ENCODE assay signal across 1 cellular context in the genomic region with DNA sequence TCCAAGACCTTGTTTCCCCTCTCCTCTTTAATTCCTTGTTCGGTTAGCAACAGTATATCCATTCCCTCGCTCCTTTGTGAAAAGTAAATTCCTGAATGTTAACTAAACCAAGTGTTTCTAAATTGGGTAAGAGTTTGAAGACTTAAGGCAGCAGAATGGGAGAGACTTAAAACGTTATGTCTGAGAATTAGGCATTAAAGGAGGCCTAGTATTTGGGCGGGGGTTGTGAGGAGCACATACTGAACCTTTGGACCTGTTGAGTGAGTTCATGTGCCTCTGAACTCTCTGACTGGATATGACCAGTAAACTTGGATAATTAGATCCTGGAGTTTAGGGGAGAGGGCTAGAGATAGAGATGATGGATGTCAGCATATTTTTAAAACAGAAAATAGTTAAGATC.
TF ChIP-seq lines count a peak whose summit lies in the region.

No MANE protein-coding gene starts in this region.

TF ChIP-seq in HepG2, 621 proteins besides CTCF, POLR2A, EP300 and RAD21 (continued from another document and continues in another):
- TF ChIP-seq, protein P1, sequence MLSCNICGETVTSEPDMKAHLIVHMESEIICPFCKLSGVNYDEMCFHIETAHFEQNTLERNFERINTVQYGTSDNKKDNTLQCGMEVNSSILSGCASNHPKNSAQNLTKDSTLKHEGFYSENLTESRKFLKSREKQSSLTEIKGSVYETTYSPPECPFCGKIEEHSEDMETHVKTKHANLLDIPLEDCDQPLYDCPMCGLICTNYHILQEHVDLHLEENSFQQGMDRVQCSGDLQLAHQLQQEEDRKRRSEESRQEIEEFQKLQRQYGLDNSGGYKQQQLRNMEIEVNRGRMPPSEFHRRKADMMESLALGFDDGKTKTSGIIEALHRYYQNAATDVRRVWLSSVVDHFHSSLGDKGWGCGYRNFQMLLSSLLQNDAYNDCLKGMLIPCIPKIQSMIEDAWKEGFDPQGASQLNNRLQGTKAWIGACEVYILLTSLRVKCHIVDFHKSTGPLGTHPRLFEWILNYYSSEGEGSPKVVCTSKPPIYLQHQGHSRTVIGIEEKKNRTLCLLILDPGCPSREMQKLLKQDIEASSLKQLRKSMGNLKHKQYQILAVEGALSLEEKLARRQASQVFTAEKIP (CRISPR knock-in tag; IDR thresholded peaks at IDR 0.05; ENCODE audit: borderline replicate concordance) = no peak
- TF ChIP-seq, protein P2, sequence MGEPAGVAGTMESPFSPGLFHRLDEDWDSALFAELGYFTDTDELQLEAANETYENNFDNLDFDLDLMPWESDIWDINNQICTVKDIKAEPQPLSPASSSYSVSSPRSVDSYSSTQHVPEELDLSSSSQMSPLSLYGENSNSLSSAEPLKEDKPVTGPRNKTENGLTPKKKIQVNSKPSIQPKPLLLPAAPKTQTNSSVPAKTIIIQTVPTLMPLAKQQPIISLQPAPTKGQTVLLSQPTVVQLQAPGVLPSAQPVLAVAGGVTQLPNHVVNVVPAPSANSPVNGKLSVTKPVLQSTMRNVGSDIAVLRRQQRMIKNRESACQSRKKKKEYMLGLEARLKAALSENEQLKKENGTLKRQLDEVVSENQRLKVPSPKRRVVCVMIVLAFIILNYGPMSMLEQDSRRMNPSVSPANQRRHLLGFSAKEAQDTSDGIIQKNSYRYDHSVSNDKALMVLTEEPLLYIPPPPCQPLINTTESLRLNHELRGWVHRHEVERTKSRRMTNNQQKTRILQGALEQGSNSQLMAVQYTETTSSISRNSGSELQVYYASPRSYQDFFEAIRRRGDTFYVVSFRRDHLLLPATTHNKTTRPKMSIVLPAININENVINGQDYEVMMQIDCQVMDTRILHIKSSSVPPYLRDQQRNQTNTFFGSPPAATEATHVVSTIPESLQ (CRISPR knock-in tag; conservative IDR thresholded peaks at IDR 0.05) = no peak
- TF ChIP-seq NR2F1 (CRISPR knock-in tag; IDR thresholded peaks at IDR 0.05) (0 out of 4 replicates have a peak, but pooled peaks of 1 of the 2 experiments have one; percentile 39), FOXO1 (CRISPR knock-in tag; IDR thresholded peaks at IDR 0.05) (no peak), ZNF720 (CRISPR knock-in tag; IDR thresholded peaks at IDR 0.05) (no peak), FOXM1 (CRISPR knock-in tag; IDR thresholded peaks at IDR 0.05) (no peak), TMF1 (CRISPR knock-in tag; IDR thresholded peaks at IDR 0.05; ENCODE audit: low read depth) (no peak; the same call in 1 of the 2 replicates), ZNF253 (CRISPR knock-in tag; IDR thresholded peaks at IDR 0.05; ENCODE audit: borderline replicate concordance) (no peak), ZNF781 (CRISPR knock-in tag; IDR thresholded peaks at IDR 0.05; ENCODE audit: borderline replicate concordance, not compliant biosample characterization) (no peak), ATM (IDR thresholded peaks at IDR 0.05; ENCODE audit: borderline replicate concordance) (no peak), ZFX (CRISPR knock-in tag; IDR thresholded peaks at IDR 0.05; ENCODE audit: low read depth) (peak; percentile 62), GTF3A (CRISPR knock-in tag; conservative IDR thresholded peaks at IDR 0.05) (no peak), ZNF17 (CRISPR knock-in tag; IDR thresholded peaks at IDR 0.05) (no peak), ZNF776 (CRISPR knock-in tag; IDR thresholded peaks at IDR 0.05) (no peak), THYN1 (CRISPR knock-in tag; IDR thresholded peaks at IDR 0.05; ENCODE audit: borderline replicate concordance, low read depth) (no peak), ZSCAN31 (CRISPR knock-in tag; IDR thresholded peaks at IDR 0.05; ENCODE audit: low read depth) (no peak), ZMYM4 (CRISPR knock-in tag; IDR thresholded peaks at IDR 0.05) (no peak), HNF4A (CRISPR knock-in tag; IDR thresholded peaks at IDR 0.05) (peak; percentile 85), ZC3H4 (CRISPR knock-in tag; IDR thresholded peaks at IDR 0.05; ENCODE audit: borderline replicate concordance) (no peak), NFIC (IDR thresholded peaks at IDR 0.05; ENCODE audit: low read length) (no peak), MXI1 (IDR thresholded peaks at IDR 0.05; ENCODE audit: borderline replicate concordance, low read depth, low read length) (no peak; the same call in 2 of the 3 replicates), CHCHD3 (CRISPR knock-in tag; IDR thresholded peaks at IDR 0.05) (no peak), EZH2 (conservative IDR thresholded peaks at IDR 0.05; ENCODE audit: low read depth, low read length) (no peak), RXRA (CRISPR knock-in tag; IDR thresholded peaks at IDR 0.05) (no peak), ZNF331 (CRISPR knock-in tag; IDR thresholded peaks at IDR 0.05) (no peak), FOXJ3 (CRISPR knock-in tag; IDR thresholded peaks at IDR 0.05; ENCODE audit: borderline replicate concordance) (no peak), SIN3A (IDR thresholded peaks at IDR 0.05; ENCODE audit: borderline replicate concordance, low read depth, low read length) (peak; percentile 79), CREB1 (IDR thresholded peaks at IDR 0.05) (no peak), CREB1 (CRISPR knock-in tag; IDR thresholded peaks at IDR 0.05) (peak; percentile 53; the same call in 1 of the 2 replicates), ZNF616 (CRISPR knock-in tag; IDR thresholded peaks at IDR 0.05; ENCODE audit: low read depth) (no peak), ZNF75D (CRISPR knock-in tag; IDR thresholded peaks at IDR 0.05; ENCODE audit: borderline replicate concordance) (no peak), MLLT10 (CRISPR knock-in tag; IDR thresholded peaks at IDR 0.05) (0 out of 2 replicates have a peak, but pooled peaks have one; percentile 9), ZBTB7A (CRISPR knock-in tag; IDR thresholded peaks at IDR 0.05) (no peak), XRCC5 (optimal IDR thresholded peaks at IDR 0.05; ENCODE audit: low read length) (no peak), ZNF230 (CRISPR knock-in tag; IDR thresholded peaks at IDR 0.05) (no peak), ZNF121 (CRISPR knock-in tag; IDR thresholded peaks at IDR 0.05) (no peak)
- TF ChIP-seq, protein P3, sequence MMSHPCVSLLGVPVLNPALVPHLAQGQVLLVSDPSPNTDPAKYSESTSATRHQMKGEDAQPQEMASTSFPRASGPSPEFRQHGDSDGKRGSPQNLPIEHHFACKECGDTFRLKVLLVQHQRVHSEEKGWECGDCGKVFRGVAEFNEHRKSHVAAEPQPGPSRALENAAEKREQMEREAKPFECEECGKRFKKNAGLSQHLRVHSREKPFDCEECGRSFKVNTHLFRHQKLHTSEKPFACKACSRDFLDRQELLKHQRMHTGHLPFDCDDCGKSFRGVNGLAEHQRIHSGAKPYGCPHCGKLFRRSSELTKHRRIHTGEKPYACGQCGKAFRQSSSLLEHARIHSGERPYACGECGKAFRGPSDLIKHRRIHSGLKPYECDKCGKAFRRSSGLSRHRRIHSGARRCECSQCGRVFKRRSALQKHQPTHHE (CRISPR knock-in tag; IDR thresholded peaks at IDR 0.05; ENCODE audit: borderline replicate concordance) = no peak
- TF ChIP-seq, protein P4, sequence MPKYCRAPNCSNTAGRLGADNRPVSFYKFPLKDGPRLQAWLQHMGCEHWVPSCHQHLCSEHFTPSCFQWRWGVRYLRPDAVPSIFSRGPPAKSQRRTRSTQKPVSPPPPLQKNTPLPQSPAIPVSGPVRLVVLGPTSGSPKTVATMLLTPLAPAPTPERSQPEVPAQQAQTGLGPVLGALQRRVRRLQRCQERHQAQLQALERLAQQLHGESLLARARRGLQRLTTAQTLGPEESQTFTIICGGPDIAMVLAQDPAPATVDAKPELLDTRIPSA (CRISPR knock-in tag; IDR thresholded peaks at IDR 0.05; ENCODE audit: borderline replicate concordance) = no peak
- TF ChIP-seq, protein P5, sequence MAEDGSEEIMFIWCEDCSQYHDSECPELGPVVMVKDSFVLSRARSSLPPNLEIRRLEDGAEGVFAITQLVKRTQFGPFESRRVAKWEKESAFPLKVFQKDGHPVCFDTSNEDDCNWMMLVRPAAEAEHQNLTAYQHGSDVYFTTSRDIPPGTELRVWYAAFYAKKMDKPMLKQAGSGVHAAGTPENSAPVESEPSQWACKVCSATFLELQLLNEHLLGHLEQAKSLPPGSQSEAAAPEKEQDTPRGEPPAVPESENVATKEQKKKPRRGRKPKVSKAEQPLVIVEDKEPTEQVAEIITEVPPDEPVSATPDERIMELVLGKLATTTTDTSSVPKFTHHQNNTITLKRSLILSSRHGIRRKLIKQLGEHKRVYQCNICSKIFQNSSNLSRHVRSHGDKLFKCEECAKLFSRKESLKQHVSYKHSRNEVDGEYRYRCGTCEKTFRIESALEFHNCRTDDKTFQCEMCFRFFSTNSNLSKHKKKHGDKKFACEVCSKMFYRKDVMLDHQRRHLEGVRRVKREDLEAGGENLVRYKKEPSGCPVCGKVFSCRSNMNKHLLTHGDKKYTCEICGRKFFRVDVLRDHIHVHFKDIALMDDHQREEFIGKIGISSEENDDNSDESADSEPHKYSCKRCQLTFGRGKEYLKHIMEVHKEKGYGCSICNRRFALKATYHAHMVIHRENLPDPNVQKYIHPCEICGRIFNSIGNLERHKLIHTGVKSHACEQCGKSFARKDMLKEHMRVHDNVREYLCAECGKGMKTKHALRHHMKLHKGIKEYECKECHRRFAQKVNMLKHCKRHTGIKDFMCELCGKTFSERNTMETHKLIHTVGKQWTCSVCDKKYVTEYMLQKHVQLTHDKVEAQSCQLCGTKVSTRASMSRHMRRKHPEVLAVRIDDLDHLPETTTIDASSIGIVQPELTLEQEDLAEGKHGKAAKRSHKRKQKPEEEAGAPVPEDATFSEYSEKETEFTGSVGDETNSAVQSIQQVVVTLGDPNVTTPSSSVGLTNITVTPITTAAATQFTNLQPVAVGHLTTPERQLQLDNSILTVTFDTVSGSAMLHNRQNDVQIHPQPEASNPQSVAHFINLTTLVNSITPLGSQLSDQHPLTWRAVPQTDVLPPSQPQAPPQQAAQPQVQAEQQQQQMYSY (CRISPR knock-in tag; IDR thresholded peaks at IDR 0.05) = no peak
- TF ChIP-seq, protein P6, sequence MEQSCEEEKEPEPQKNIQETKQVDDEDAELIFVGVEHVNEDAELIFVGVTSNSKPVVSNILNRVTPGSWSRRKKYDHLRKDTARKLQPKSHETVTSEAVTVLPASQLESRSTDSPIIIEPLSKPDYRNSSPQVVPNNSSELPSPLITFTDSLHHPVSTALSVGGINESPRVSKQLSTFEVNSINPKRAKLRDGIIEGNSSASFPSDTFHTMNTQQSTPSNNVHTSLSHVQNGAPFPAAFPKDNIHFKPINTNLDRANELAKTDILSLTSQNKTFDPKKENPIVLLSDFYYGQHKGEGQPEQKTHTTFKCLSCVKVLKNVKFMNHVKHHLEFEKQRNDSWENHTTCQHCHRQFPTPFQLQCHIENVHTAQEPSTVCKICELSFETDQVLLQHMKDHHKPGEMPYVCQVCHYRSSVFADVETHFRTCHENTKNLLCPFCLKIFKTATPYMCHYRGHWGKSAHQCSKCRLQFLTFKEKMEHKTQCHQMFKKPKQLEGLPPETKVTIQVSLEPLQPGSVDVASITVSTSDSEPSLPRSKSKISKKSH (CRISPR knock-in tag; IDR thresholded peaks at IDR 0.05; ENCODE audit: borderline replicate concordance) = no peak
- TF ChIP-seq, protein P7, sequence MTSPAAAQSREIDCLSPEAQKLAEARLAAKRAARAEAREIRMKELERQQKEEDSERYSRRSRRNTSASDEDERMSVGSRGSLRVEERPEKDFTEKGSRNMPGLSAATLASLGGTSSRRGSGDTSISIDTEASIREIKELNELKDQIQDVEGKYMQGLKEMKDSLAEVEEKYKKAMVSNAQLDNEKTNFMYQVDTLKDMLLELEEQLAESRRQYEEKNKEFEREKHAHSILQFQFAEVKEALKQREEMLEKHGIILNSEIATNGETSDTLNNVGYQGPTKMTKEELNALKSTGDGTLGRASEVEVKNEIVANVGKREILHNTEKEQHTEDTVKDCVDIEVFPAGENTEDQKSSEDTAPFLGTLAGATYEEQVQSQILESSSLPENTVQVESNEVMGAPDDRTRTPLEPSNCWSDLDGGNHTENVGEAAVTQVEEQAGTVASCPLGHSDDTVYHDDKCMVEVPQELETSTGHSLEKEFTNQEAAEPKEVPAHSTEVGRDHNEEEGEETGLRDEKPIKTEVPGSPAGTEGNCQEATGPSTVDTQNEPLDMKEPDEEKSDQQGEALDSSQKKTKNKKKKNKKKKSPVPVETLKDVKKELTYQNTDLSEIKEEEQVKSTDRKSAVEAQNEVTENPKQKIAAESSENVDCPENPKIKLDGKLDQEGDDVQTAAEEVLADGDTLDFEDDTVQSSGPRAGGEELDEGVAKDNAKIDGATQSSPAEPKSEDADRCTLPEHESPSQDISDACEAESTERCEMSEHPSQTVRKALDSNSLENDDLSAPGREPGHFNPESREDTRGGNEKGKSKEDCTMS (CRISPR knock-in tag; conservative IDR thresholded peaks at IDR 0.05) = no peak
- TF ChIP-seq, protein P8, sequence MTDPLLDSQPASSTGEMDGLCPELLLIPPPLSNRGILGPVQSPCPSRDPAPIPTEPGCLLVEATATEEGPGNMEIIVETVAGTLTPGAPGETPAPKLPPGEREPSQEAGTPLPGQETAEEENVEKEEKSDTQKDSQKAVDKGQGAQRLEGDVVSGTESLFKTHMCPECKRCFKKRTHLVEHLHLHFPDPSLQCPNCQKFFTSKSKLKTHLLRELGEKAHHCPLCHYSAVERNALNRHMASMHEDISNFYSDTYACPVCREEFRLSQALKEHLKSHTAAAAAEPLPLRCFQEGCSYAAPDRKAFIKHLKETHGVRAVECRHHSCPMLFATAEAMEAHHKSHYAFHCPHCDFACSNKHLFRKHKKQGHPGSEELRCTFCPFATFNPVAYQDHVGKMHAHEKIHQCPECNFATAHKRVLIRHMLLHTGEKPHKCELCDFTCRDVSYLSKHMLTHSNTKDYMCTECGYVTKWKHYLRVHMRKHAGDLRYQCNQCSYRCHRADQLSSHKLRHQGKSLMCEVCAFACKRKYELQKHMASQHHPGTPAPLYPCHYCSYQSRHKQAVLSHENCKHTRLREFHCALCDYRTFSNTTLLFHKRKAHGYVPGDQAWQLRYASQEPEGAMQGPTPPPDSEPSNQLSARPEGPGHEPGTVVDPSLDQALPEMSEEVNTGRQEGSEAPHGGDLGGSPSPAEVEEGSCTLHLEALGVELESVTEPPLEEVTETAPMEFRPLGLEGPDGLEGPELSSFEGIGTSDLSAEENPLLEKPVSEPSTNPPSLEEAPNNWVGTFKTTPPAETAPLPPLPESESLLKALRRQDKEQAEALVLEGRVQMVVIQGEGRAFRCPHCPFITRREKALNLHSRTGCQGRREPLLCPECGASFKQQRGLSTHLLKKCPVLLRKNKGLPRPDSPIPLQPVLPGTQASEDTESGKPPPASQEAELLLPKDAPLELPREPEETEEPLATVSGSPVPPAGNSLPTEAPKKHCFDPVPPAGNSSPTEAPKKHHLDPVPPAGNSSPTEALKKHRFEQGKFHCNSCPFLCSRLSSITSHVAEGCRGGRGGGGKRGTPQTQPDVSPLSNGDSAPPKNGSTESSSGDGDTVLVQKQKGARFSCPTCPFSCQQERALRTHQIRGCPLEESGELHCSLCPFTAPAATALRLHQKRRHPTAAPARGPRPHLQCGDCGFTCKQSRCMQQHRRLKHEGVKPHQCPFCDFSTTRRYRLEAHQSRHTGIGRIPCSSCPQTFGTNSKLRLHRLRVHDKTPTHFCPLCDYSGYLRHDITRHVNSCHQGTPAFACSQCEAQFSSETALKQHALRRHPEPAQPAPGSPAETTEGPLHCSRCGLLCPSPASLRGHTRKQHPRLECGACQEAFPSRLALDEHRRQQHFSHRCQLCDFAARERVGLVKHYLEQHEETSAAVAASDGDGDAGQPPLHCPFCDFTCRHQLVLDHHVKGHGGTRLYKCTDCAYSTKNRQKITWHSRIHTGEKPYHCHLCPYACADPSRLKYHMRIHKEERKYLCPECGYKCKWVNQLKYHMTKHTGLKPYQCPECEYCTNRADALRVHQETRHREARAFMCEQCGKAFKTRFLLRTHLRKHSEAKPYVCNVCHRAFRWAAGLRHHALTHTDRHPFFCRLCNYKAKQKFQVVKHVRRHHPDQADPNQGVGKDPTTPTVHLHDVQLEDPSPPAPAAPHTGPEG (CRISPR knock-in tag; IDR thresholded peaks at IDR 0.05) = 0 out of 2 replicates have a peak, but pooled peaks have one; percentile 7
- TF ChIP-seq, protein P9, sequence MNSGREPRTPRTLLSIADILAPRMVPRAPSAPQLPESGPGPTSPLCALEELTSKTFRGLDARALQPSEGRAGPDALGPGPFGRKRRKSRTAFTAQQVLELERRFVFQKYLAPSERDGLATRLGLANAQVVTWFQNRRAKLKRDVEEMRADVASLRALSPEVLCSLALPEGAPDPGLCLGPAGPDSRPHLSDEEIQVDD (CRISPR knock-in tag; IDR thresholded peaks at IDR 0.05; ENCODE audit: borderline replicate concordance) = no peak
